8 cellular contexts compared by ENCODE assay signal in genomic region chr5:14156611-14157493, GRCh38. TPM values are rescaled to one million over a fixed set of nuclear protein-coding genes. Genes with fewer than 3 reads are reported as not detected.
A peak's percentile ranks its signal among the peaks of the same experiment; 100 is the strongest.
DNase-seq lines count a peak whose midpoint lies in the region; ATAC-seq and TF ChIP-seq lines count a peak whose summit lies in the region.

No MANE protein-coding gene starts in this region.

- no peak overlapping the region for H2AK5ac ChIP-seq in H9 (ENCODE audit: insufficient read length, low read length)

- no peak overlapping the region for H4K91ac ChIP-seq in H9 (ENCODE audit: insufficient read length, low read depth, low read length)

- H2AFZ ChIP-seq in H9 (ENCODE audit: low read length) = no peak overlapping the region

- H3K9me3 Mint-ChIP-seq in H9 = no peaks in the 10 kb centered on the region

- H2BK12ac ChIP-seq in H9 (ENCODE audit: insufficient read length, low read depth, low read length) = no peak overlapping the region

- H3K9ac ChIP-seq in H9 (ENCODE audit: extremely low read depth, insufficient read length, low read length) = no peak overlapping the region

- no peak overlapping the region for H3K23ac ChIP-seq in H9 (ENCODE audit: insufficient read length, low read depth, low read length)

- WGBS in H9 (ENCODE audit: extremely low coverage, insufficient read length, low lambda C conversion rate) = no CpG with 5 or more reads among the region's 9 CpGs
- 63 to 78% methylated on average over 9 of the region's 9 CpGs for WGBS in thyroid gland, 2 donors

- H4K8ac ChIP-seq in H9 (replicated peaks; ENCODE audit: insufficient read length, low read depth, low read length) = no peak overlapping the region

- no peak overlapping the region for H3K14ac ChIP-seq in H9 (ENCODE audit: insufficient read depth, low read length)

- peaks cover 25% of the 10 kb centered on the region; the same call in 1 of the 2 replicates for H3K4me1 ChIP-seq in H9 (ENCODE audit: insufficient read depth, low read length)
- peaks cover 0 to 24% of the 10 kb centered on the region in 2 donors for H3K4me1 ChIP-seq in thyroid gland

- peaks cover 15% of the 10 kb centered on the region for H3K79me1 ChIP-seq in H9 (ENCODE audit: insufficient read depth, low read depth, low read length, poor library complexity, severe bottlenecking)

- intact Hi-C loops in thyroid gland (cut with DNase I) = no loop called here

- H3K36me3 ChIP-seq in thyroid gland = no peaks in the 10 kb centered on the region

- ATAC-seq in GM18870 (IDR thresholded peaks at IDR 0.05; ENCODE audit: unreplicated experiment) = peak; percentile 70
- ATAC-seq in HG03066 (IDR thresholded peaks at IDR 0.05; ENCODE audit: low read depth, unreplicated experiment) = peak; percentile 58

- H3K79me2 ChIP-seq in H9 (ENCODE audit: insufficient read depth, low read length) = peaks cover 45% of the 10 kb centered on the region; the same call in 1 of the 2 replicates

- no peak overlapping the region for H3K27ac Mint-ChIP-seq in H9

- H3K9me3 ChIP-seq in H9 (ENCODE audit: control insufficient read depth, low read depth, low read length) (no peaks in the 10 kb centered on the region), thyroid gland (no peaks in the 10 kb centered on the region)

- H3K4ac ChIP-seq in H9 (ENCODE audit: low read depth, low read length) = no peak overlapping the region

- H3K27ac ChIP-seq in H9 (ENCODE audit: insufficient read length, low read depth, low read length) = no peak overlapping the region
- H3K27ac ChIP-seq in thyroid gland = no peak overlapping the region

- H2BK15ac ChIP-seq in H9 (ENCODE audit: low read depth, low read length) = no peak overlapping the region

- no peak overlapping the region for H2BK120ac ChIP-seq in H9 (ENCODE audit: low read depth, low read length, poor library complexity, severe bottlenecking)

- no peak overlapping the region for H2BK5ac ChIP-seq in H9 (ENCODE audit: insufficient read length, low read length)

- no peak overlapping the region for H4K5ac ChIP-seq in H9 (ENCODE audit: insufficient read length, low read depth, low read length)

- no peaks in the 10 kb centered on the region for H3K27me3 Mint-ChIP-seq in H9 (ENCODE audit: low read depth)

- H3K36me3 Mint-ChIP-seq in H9 (ENCODE audit: insufficient read depth in 1 of 3, low read depth in 3 of 3) = no peaks in the 10 kb centered on the region; a peak in 2 of 7 replicates

- no peaks in the 10 kb centered on the region for H3K27me3 ChIP-seq in H9 (ENCODE audit: insufficient read depth, low read length)
- no peaks in the 10 kb centered on the region for H3K27me3 ChIP-seq in thyroid gland

- H4K20me1 ChIP-seq in H9 (ENCODE audit: control insufficient read depth, insufficient read depth, insufficient read length) = no peaks in the 10 kb centered on the region

- no peak overlapping the region for H3T11ph ChIP-seq in H9 (ENCODE audit: low read length)

- no peak overlapping the region for H2BK20ac ChIP-seq in H9 (ENCODE audit: low read depth, low read length, poor library complexity, severe bottlenecking)

- DNase-seq in A172 (ENCODE audit: low spot score) (peak; percentile 98), NCI-H526 (lab: John Stamatoyannopoulos, UW) (peak; percentile 85 to 87), epithelial cell of esophagus (ENCODE audit: low read depth) (peak; percentile 96), renal cortical epithelial cell (ENCODE audit: low read depth) (peak; percentile 99), H9 (no peak), thyroid gland (no peak)

- H3K4me3 ChIP-seq in epithelial cell of esophagus (ENCODE audit: low read length) (peak overlapping the region; percentile 32), thyroid gland (replicated peaks in 1 of 3) (no peak overlapping the region)

- H3K4me1 Mint-ChIP-seq in H9 = peaks cover 34 to 41% of the 10 kb centered on the region in 2 experiments

- no peak overlapping the region for H3K4me2 ChIP-seq in H9 (ENCODE audit: insufficient read depth, insufficient read length, low read length)

- H3K18ac ChIP-seq in H9 (ENCODE audit: insufficient read length, low read depth, low read length) = no peak overlapping the region

- TF ChIP-seq CTCF in epithelial cell of esophagus (IDR thresholded peaks at IDR 0.05; ENCODE audit: insufficient read depth, low read depth, low read length, missing control alignments) = no peak
- TF ChIP-seq CTCF in H9 (conservative IDR thresholded peaks at IDR 0.05) = no peak
- TF ChIP-seq CTCF in thyroid gland (IDR thresholded peaks at IDR 0.05) = no peak

- no peak for TF ChIP-seq POLR2A in thyroid gland (IDR thresholded peaks at IDR 0.05)

- no peaks in the 10 kb centered on the region for H3K23me2 ChIP-seq in H9 (ENCODE audit: insufficient read length, low read depth, low read length, poor library complexity, severe bottlenecking)

- no peak overlapping the region for H3K4me3 Mint-ChIP-seq in H9

- H3K56ac ChIP-seq in H9 (ENCODE audit: insufficient read length, low read depth, low read length) = no peak overlapping the region

RNA-seq across cellular contexts. Expression of gene TRIO, which starts 13.7 kb away (rescaled TPM):
- 120 and 180 TPM in 2 replicates for total RNA-seq in A172 (2014; rRNA removed; shearing (Covaris generic))
- total RNA-seq in renal cortical epithelial cell (205 and 408 TPM in 2 replicates), H9 (2021) (82.9 and 87.8 TPM in 2 replicates), thyroid gland (100 to 1,000 TPM in 2 of 4 donors, 10 to 100 TPM in 2; 67.4 to 103 (median 94.7) TPM)

Comparison
In these comparisons a context has a peak if more than half of its experiments do, and no peak if none do; other contexts are left out.
1. DNase-seq: peak in A172 (single experiment), NCI-H526 (2 of 2), epithelial cell of esophagus (single experiment) and renal cortical epithelial cell (single experiment); none in H9 (single experiment) and thyroid gland (0 of 2).